Comparison of ENCODE assay signal across 19 cellular contexts in the genomic region with DNA sequence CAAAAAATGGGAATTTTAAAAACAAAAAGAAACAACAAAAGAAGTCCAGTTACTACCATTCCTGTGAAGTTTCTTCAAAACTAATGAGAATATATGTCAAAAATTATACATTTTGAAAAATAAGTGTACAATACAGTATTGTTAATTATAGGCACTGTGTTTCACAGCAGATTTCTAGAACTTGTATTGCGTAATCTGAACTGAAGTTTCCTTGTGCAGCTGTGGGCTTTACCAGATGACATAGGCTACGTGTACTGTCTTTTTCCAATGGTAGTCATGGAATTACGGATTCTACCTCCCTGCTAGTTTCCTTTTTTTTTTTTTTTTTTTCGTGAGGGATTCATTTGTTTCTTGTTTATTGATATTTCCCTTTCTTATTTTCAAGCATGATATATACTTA.
"Had no signal": no experiment of that assay in that cellular context is flagged by ENCODE, and none has a peak within 500 bp of the region (broad histone marks: within the 10 kb centered on the region; RNA-seq: fewer than 3 reads in every experiment).

No MANE protein-coding gene starts in this region.

- DNase-seq: activated CD4-positive, alpha-beta memory T cell treated with anti-CD3 and anti-CD28 coated beads, Interleukin-2, amount 10 ng/mL, durations not matched to agents 7 days and 5 days; activated CD4-positive, alpha-beta T cell treated with anti-CD3 and anti-CD28 coated beads for 4 hours; activated naive CD4-positive, alpha-beta T cell treated with anti-CD3 and anti-CD28 coated beads, Interleukin-2, amount 50 U/mL, for 16 hours; activated T-cell treated with anti-CD3 and anti-CD28 coated beads, Interleukin-2, amount 50 U/mL, for 24 hours; cortex of kidney; effector CD4-positive, alpha-beta T cell; foreskin keratinocyte; nephron progenitor cell; occipital lobe; small intestine; stimulated activated naive CD8-positive, alpha-beta T cell treated with anti-CD3 and anti-CD28 coated beads, Interleukin-15, Interleukin-2, amounts not matched to agents 100 U/mL and 50 U/mL, for 24 hours; T-helper 2 cell; trophoblast cell had no signal

- H3K27ac Mint-ChIP-seq: activated CD4-positive, alpha-beta memory T cell treated with anti-CD3 and anti-CD28 coated beads, Interleukin-2, amount 10 ng/mL, durations not matched to agents 7 days and 5 days; activated T-cell treated with anti-CD3 and anti-CD28 coated beads, Interleukin-2, amount 50 U/mL, for 24 hours; nephron progenitor cell; progenitor cell of endocrine pancreas; WTC11 had no signal

- H3K36me3 ChIP-seq: esophagus muscularis mucosa, right atrium auricular region, suprapubic skin had no signal

- H3K27me3 Mint-ChIP-seq: activated CD4-positive, alpha-beta memory T cell treated with anti-CD3 and anti-CD28 coated beads, Interleukin-2, amount 10 ng/mL, durations not matched to agents 7 days and 5 days; activated T-cell treated with anti-CD3 and anti-CD28 coated beads, Interleukin-2, amount 50 U/mL, for 24 hours; progenitor cell of endocrine pancreas had no signal

- H3K4me3 ChIP-seq: esophagus muscularis mucosa, right atrium auricular region, suprapubic skin had no signal

- H3K9me3 Mint-ChIP-seq: activated CD4-positive, alpha-beta memory T cell treated with anti-CD3 and anti-CD28 coated beads, Interleukin-2, amount 10 ng/mL, durations not matched to agents 7 days and 5 days; nephron progenitor cell; WTC11 had no signal

- H3K36me3 Mint-ChIP-seq: WTC11 had no signal

- H3K4me1 Mint-ChIP-seq: activated CD4-positive, alpha-beta memory T cell treated with anti-CD3 and anti-CD28 coated beads, Interleukin-2, amount 10 ng/mL, durations not matched to agents 7 days and 5 days; nephron progenitor cell had no signal

- H3K9me3 ChIP-seq: esophagus muscularis mucosa, right atrium auricular region, suprapubic skin had no signal

- H3K4me1 ChIP-seq: esophagus muscularis mucosa, right atrium auricular region, suprapubic skin had no signal

- H3K4me3 Mint-ChIP-seq: activated CD4-positive, alpha-beta memory T cell treated with anti-CD3 and anti-CD28 coated beads, Interleukin-2, amount 10 ng/mL, durations not matched to agents 7 days and 5 days; activated T-cell treated with anti-CD3 and anti-CD28 coated beads, Interleukin-2, amount 50 U/mL, for 24 hours; nephron progenitor cell; WTC11 had no signal

- FAIRE-seq: small intestine, TTC549 had no signal

- H3K27me3 ChIP-seq: esophagus muscularis mucosa, foreskin keratinocyte, right atrium auricular region, suprapubic skin had no signal

- H3K27ac ChIP-seq: esophagus muscularis mucosa, foreskin keratinocyte, right atrium auricular region, suprapubic skin had no signal
